10 cellular contexts compared by ENCODE assay signal in genomic region chr1:64986903-64987871, GRCh38. TPM values are rescaled to one million over a fixed set of nuclear protein-coding genes. Genes with fewer than 3 reads are reported as not detected.
DNase-seq lines count a peak whose midpoint lies in the region; ATAC-seq and TF ChIP-seq lines count a peak whose summit lies in the region.
"Had no signal": no experiment of that assay in that cellular context is flagged by ENCODE, and none has a peak within 500 bp of the region (broad histone marks: within the 10 kb centered on the region; RNA-seq: fewer than 3 reads in every experiment).

No MANE protein-coding gene starts in this region.

- no peak overlapping the region for H3K27ac Mint-ChIP-seq in MCF 10A (ENCODE audit: low read depth, unreplicated experiment)
- H3K27ac Mint-ChIP-seq: CD4-positive, CD25-positive, alpha-beta regulatory T cell; dendritic cell treated with granulocyte-macrophage colony-stimulating factor and Interleukin-4, amounts not matched to agents 40 ng/mL and 50 ng/mL, for 4 days had no signal

- TF ChIP-seq CTCF in MCF 10A (IDR thresholded peaks at IDR 0.05; ENCODE audit: unreplicated experiment) (no peak), breast epithelium (IDR thresholded peaks at IDR 0.05) (no peak)

- ATAC-seq in HG03097 (IDR thresholded peaks at IDR 0.05; ENCODE audit: low FRiP score, unreplicated experiment) = peak; percentile 96

- H3K27me3 Mint-ChIP-seq in MCF 10A (ENCODE audit: insufficient read depth, unreplicated experiment) = no peaks in the 10 kb centered on the region
- H3K27me3 Mint-ChIP-seq: CD4-positive, CD25-positive, alpha-beta regulatory T cell; dendritic cell treated with granulocyte-macrophage colony-stimulating factor and Interleukin-4, amounts not matched to agents 40 ng/mL and 50 ng/mL, for 4 days had no signal

- H3K4me3 ChIP-seq in breast epithelium = no peak overlapping the region

- peaks cover 19% of the 10 kb centered on the region for H3K4me1 Mint-ChIP-seq in MCF 10A (ENCODE audit: insufficient read depth, unreplicated experiment)

- no peaks in the 10 kb centered on the region for H3K9me3 ChIP-seq in breast epithelium

- no peak overlapping the region for H3K4me3 Mint-ChIP-seq in MCF 10A (ENCODE audit: unreplicated experiment)
- H3K4me3 Mint-ChIP-seq: CD4-positive, CD25-positive, alpha-beta regulatory T cell; dendritic cell treated with granulocyte-macrophage colony-stimulating factor and Interleukin-4, amounts not matched to agents 40 ng/mL and 50 ng/mL, for 4 days had no signal

- H3K9me3 Mint-ChIP-seq in MCF 10A (ENCODE audit: unreplicated experiment) = no peaks in the 10 kb centered on the region
- H3K9me3 Mint-ChIP-seq: dendritic cell treated with granulocyte-macrophage colony-stimulating factor and Interleukin-4, amounts not matched to agents 40 ng/mL and 50 ng/mL, for 4 days had no signal

- no peaks in the 10 kb centered on the region for H3K27me3 ChIP-seq in breast epithelium

- peak; percentile 16 for DNase-seq in MCF 10A (ENCODE audit: unreplicated experiment)
- no peak for DNase-seq in breast epithelium (ENCODE audit: low spot score in 2 of 2)
- DNase-seq in caudate nucleus (lab: John Stamatoyannopoulos, UW) = no peak
- DNase-seq in activated gamma-delta T cell (lab: John Stamatoyannopoulos, UW) = no peak
- DNase-seq in hepatic stellate cell (ENCODE audit: low spot score) = no peak
- DNase-seq in GM19238 (ENCODE audit: insufficient read length, low spot score) = no peak
- no peak for DNase-seq in NCI-H2227 treated with DMSO at 0.1 percent for 48 hours (lab: John Stamatoyannopoulos, UW)
- DNase-seq: CD4-positive, CD25-positive, alpha-beta regulatory T cell had no signal

- H3K4me1 ChIP-seq in breast epithelium = peaks cover 0 to 6% of the 10 kb centered on the region in 2 donors

- CTCF ChIA-PET in MCF 10A (lab: Yijun Ruan, JAX) = interaction anchor here (0.7 kb wide), 1 partner anchor 11 kb away, joined by 3 read pairs; no protein-coding TSS in a partner anchor

- BruUV-seq in MCF 10A (replicated peaks; lab: Mats Ljungman, UMichigan) = no TSS peak

- TF ChIP-seq POLR2A in breast epithelium (IDR thresholded peaks at IDR 0.05) = no peak

- no peaks in the 10 kb centered on the region for H3K36me3 ChIP-seq in breast epithelium

- intact Hi-C loops in MCF 10A (cut with micrococcal nuclease) (no loop called here), breast epithelium (cut with DNase I; ENCODE audit: low total_unique reads) (no loop called here)

- H3K36me3 Mint-ChIP-seq in MCF 10A (ENCODE audit: insufficient read depth, unreplicated experiment) = no peaks in the 10 kb centered on the region

- peak overlapping the region in 1 of 2 donors; percentile 48 for H3K27ac ChIP-seq in breast epithelium
- H3K27ac ChIP-seq in caudate nucleus (ENCODE audit: low read depth, low read length) = peak overlapping the region; percentile 1

- POLR2A ChIA-PET in MCF 10A (lab: Yijun Ruan, JAX) = interaction anchor here (0.9 to 1.4 kb wide), 2 partner anchors 16 to 21 kb away, joined by 3 to 4 read pairs; partner anchors contain the start of gene JAK1

RNA-seq across cellular contexts. Expression of gene JAK1, which starts 20.8 kb away (rescaled TPM):
- total RNA-seq in MCF 10A (2022) (73.1 and 80.0 TPM in 2 replicates), breast epithelium (100 to 1,000 TPM; 179 to 258 (median 196) TPM)
